8 cellular contexts compared by ENCODE assay signal in the genomic region with DNA sequence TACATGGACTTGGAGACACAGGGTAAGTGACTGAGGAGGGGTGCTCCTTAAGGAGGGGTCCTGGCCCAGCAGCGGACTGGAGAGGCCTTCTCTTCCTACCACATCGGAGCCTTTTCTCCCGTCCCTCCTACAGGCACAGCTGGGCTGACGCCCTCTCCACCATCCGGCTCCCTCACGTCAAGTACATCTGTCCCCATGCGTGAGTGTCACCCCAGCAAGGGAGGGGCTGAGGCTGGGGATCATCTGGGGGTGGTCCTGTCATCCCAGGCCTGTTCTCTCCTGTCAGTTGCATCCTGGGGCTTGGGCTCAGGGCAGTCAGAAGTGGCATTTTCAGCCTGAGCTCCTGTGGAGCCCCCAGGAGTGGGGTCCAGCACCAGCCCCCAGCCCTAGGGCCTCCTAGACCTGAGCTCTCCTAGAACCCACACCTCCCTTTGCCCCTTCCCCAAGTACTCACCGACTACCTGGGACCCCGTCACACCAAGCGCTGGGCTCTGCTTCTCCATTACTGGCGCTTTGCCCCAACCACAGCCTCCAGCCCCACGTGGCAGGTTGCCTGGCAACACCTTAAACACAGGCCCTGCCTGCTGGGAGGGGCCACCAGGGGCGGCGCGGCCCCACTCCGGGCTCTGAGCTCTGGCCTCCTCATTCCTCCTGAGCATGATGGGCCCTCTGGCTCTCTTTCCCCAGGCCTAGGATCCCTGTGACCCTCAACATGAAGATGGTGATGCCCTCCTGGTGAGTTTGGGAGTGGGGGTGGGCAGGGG. TPM values are rescaled to one million over a fixed set of nuclear protein-coding genes. Genes with fewer than 3 reads are reported as not detected.
DNase-seq lines count a peak whose midpoint lies in the region; ATAC-seq and TF ChIP-seq lines count a peak whose summit lies in the region.

No MANE protein-coding gene starts in this region.

- H2AFZ ChIP-seq in neural cell (ENCODE audit: low read depth, low read length), result no peak overlapping the region

- H3K36me3 ChIP-seq in Panc1 (ENCODE audit: control insufficient read depth, insufficient read depth, low read length) (peaks cover 3% of the 10 kb centered on the region; the same call in 1 of the 2 replicates), neural cell (ENCODE audit: insufficient read depth, low read length) (peaks cover 4% of the 10 kb centered on the region), suprapubic skin (peaks cover 57% of the 10 kb centered on the region)

- H3K9ac ChIP-seq in neural cell (ENCODE audit: low read length), result no peak overlapping the region

- intact Hi-C loops in Panc1 (cut with micrococcal nuclease; ENCODE audit: unreplicated experiment), result no loop called here

- no peaks in the 10 kb centered on the region for H3K9me2 ChIP-seq in neural cell (ENCODE audit: insufficient read depth, low read length)

- POLR2A ChIA-PET in Panc1 (lab: Charles Lee), result interaction anchor here (0.6 to 2.1 kb wide), 3 partner anchors 15 to 122 kb away, joined by 4 to 12 read pairs (median 7); a partner anchor contains a TSS

- BruUV-seq in Panc1 (replicated peaks; lab: Mats Ljungman, UMichigan), result no TSS peak

- no peak for TF ChIP-seq RAD21 in neural cell (conservative IDR thresholded peaks at IDR 0.05)

- H3K4me3 ChIP-seq in Panc1 (ENCODE audit: low read depth in 2 of 2, low read length in 2 of 2), result peak overlapping the region; percentile 97 to 99
- H3K4me3 ChIP-seq in choroid plexus epithelial cell (ENCODE audit: low read depth, low read length), result no peak overlapping the region
- peak overlapping the region; percentile 77 for H3K4me3 ChIP-seq in neural cell (ENCODE audit: low read length)
- no peak overlapping the region for H3K4me3 ChIP-seq in suprapubic skin

- 52% methylated on average over 12 of the region's 16 CpGs for WGBS in suprapubic skin

- H3K4me1 ChIP-seq in Panc1 (ENCODE audit: control insufficient read depth, insufficient read depth, low read length), result peaks cover 49% of the 10 kb centered on the region
- H3K4me1 ChIP-seq in suprapubic skin, result peaks cover 39% of the 10 kb centered on the region

- TF ChIP-seq POLR2A in suprapubic skin (IDR thresholded peaks at IDR 0.05), result no peak

- H3K27me3 ChIP-seq in Panc1 (ENCODE audit: control insufficient read depth, insufficient read depth, low read length), result no peaks in the 10 kb centered on the region
- no peaks in the 10 kb centered on the region for H3K27me3 ChIP-seq in neural cell (ENCODE audit: insufficient read depth, low read depth, low read length)
- H3K27me3 ChIP-seq in suprapubic skin, result no peaks in the 10 kb centered on the region

- DNase-seq in EH (ENCODE audit: low read depth), result peak; percentile 52
- no peak for DNase-seq in Panc1 (ENCODE audit: low read depth, low spot score)
- peak; percentile 63 for DNase-seq in choroid plexus epithelial cell (ENCODE audit: low read depth)
- DNase-seq in OCI-M2 (lab: John Stamatoyannopoulos, UW; ENCODE audit: unreplicated experiment), result no peak
- no peak for DNase-seq in suprapubic skin (ENCODE audit: low spot score in 2 of 2)

- H3F3A ChIP-seq in neural cell (ENCODE audit: insufficient read depth, low read length, poor library complexity, severe bottlenecking), result no peaks in the 10 kb centered on the region

- TF ChIP-seq CTCF in Panc1 (IDR thresholded peaks at IDR 0.05), result no peak
- no peak for TF ChIP-seq CTCF in choroid plexus epithelial cell (conservative IDR thresholded peaks at IDR 0.05; ENCODE audit: low read depth, low read length)
- TF ChIP-seq CTCF in neural cell (IDR thresholded peaks at IDR 0.05; ENCODE audit: poor library complexity, severe bottlenecking), result no peak
- no peak for TF ChIP-seq CTCF in suprapubic skin (IDR thresholded peaks at IDR 0.05)

- H3K27ac ChIP-seq in Panc1 (ENCODE audit: low read length) (peak overlapping the region; percentile 54), neural cell (ENCODE audit: low read length) (no peak overlapping the region), suprapubic skin (no peak overlapping the region)

- TF ChIP-seq EP300 in neural cell (conservative IDR thresholded peaks at IDR 0.05; ENCODE audit: poor library complexity, severe bottlenecking) (no peak), suprapubic skin (IDR thresholded peaks at IDR 0.05) (no peak)

- ATAC-seq in Panc1, result peak; percentile 61
- no peak for ATAC-seq in GM21529 (IDR thresholded peaks at IDR 0.05; ENCODE audit: unreplicated experiment)
- no peak for ATAC-seq in GM21390 (IDR thresholded peaks at IDR 0.05; ENCODE audit: unreplicated experiment)

- no peaks in the 10 kb centered on the region for H4K20me1 ChIP-seq in neural cell (ENCODE audit: insufficient read depth)

- CTCF ChIA-PET in Panc1 (lab: Charles Lee), result no interaction called here

- in situ Hi-C loops in Panc1 (cut with HindIII; ENCODE audit: low pct_unique_long_range_greater_than_20kb, low sequenced_read_pairs), result no loop called here

- H3K4me2 ChIP-seq in neural cell (ENCODE audit: low read length), result no peak overlapping the region

- H3K9me3 ChIP-seq in Panc1 (ENCODE audit: control insufficient read depth, insufficient read depth, low read depth, low read length), result no peaks in the 10 kb centered on the region
- H3K9me3 ChIP-seq in neural cell (ENCODE audit: low read length), result no peaks in the 10 kb centered on the region
- H3K9me3 ChIP-seq in suprapubic skin, result no peaks in the 10 kb centered on the region

- H3K79me2 ChIP-seq in neural cell (replicated peaks; ENCODE audit: insufficient read depth, low read length), result peaks cover 18% of the 10 kb centered on the region

TF ChIP-seq in neural cell, 6 proteins besides CTCF, POLR2A, EP300 and RAD21:
- no peak for TF ChIP-seq TAF1 (IDR thresholded peaks at IDR 0.05; ENCODE audit: low read depth)
- TF ChIP-seq EZH2 (IDR thresholded peaks at IDR 0.05; ENCODE audit: borderline replicate concordance, insufficient read depth, low read length, poor library complexity, severe bottlenecking), result no peak
- no peak for TF ChIP-seq MXI1 (conservative IDR thresholded peaks at IDR 0.05; ENCODE audit: poor library complexity, severe bottlenecking)
- TF ChIP-seq POLR2AphosphoS5 (IDR thresholded peaks at IDR 0.05), result no peak
- TF ChIP-seq SMC3 (conservative IDR thresholded peaks at IDR 0.05; ENCODE audit: poor library complexity), result no peak
- TF ChIP-seq, protein P1, sequence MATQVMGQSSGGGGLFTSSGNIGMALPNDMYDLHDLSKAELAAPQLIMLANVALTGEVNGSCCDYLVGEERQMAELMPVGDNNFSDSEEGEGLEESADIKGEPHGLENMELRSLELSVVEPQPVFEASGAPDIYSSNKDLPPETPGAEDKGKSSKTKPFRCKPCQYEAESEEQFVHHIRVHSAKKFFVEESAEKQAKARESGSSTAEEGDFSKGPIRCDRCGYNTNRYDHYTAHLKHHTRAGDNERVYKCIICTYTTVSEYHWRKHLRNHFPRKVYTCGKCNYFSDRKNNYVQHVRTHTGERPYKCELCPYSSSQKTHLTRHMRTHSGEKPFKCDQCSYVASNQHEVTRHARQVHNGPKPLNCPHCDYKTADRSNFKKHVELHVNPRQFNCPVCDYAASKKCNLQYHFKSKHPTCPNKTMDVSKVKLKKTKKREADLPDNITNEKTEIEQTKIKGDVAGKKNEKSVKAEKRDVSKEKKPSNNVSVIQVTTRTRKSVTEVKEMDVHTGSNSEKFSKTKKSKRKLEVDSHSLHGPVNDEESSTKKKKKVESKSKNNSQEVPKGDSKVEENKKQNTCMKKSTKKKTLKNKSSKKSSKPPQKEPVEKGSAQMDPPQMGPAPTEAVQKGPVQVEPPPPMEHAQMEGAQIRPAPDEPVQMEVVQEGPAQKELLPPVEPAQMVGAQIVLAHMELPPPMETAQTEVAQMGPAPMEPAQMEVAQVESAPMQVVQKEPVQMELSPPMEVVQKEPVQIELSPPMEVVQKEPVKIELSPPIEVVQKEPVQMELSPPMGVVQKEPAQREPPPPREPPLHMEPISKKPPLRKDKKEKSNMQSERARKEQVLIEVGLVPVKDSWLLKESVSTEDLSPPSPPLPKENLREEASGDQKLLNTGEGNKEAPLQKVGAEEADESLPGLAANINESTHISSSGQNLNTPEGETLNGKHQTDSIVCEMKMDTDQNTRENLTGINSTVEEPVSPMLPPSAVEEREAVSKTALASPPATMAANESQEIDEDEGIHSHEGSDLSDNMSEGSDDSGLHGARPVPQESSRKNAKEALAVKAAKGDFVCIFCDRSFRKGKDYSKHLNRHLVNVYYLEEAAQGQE (IDR thresholded peaks at IDR 0.05; ENCODE audit: borderline replicate concordance), result no peak

RNA-seq across cellular contexts. Expression of a gene that starts 2.3 kb away (rescaled TPM):
- total RNA-seq in Panc1 (2021; ENCODE audit: unreplicated experiment) (82.9 TPM), suprapubic skin (10 to 100 TPM; 52.7 to 76.9 (median 63.6) TPM)
- polyA plus RNA-seq in Panc1 (2012; ENCODE audit: insufficient read length), result 106 TPM
- polyA plus RNA-seq in neural cell, result 107 and 119 TPM in 2 replicates
- polyA minus RNA-seq in neural cell, result 51.4 and 71.1 TPM in 2 replicates

RNA-seq across cellular contexts. Expression of a gene that starts 7.4 kb away (rescaled TPM):
- total RNA-seq in Panc1 (2021; ENCODE audit: unreplicated experiment) (114 TPM), suprapubic skin (10 to 100 TPM; 15.4 to 26.6 (median 16.9) TPM)
- polyA plus RNA-seq in Panc1 (2012; ENCODE audit: insufficient read length), result 112 TPM
- 109 and 130 TPM in 2 replicates for polyA plus RNA-seq in neural cell
- polyA minus RNA-seq in neural cell, result 34.8 and 39.9 TPM in 2 replicates

RNA-seq across cellular contexts. Expression of a gene that starts 15.0 kb away (rescaled TPM):
- total RNA-seq in Panc1 (2021; ENCODE audit: unreplicated experiment), result 48.9 TPM
- polyA plus RNA-seq in Panc1 (2012; ENCODE audit: insufficient read length), result 43.0 TPM
- polyA plus RNA-seq in neural cell, result 242 and 267 TPM in 2 replicates
- 85.0 and 91.9 TPM in 2 replicates for polyA minus RNA-seq in neural cell
- 10 to 100 TPM; 49.4 to 93.1 (median 74.3) TPM for total RNA-seq in suprapubic skin

RNA-seq across cellular contexts. Expression of a gene that starts 32.0 kb away (rescaled TPM):
- 30.8 TPM for total RNA-seq in Panc1 (2021; ENCODE audit: unreplicated experiment)
- 34.1 TPM for polyA plus RNA-seq in Panc1 (2012; ENCODE audit: insufficient read length)
- polyA plus RNA-seq in neural cell, result 27.6 and 29.1 TPM in 2 replicates
- polyA minus RNA-seq in neural cell, result 15.3 and 17.8 TPM in 2 replicates
- 10 to 100 TPM; 17.7 to 41.9 (median 29.3) TPM for total RNA-seq in suprapubic skin

RNA-seq across cellular contexts. Expression of a gene that starts 49.9 kb away (rescaled TPM):
- total RNA-seq in Panc1 (2021; ENCODE audit: unreplicated experiment), result 58.5 TPM
- polyA plus RNA-seq in Panc1 (2012; ENCODE audit: insufficient read length), result 25.6 TPM
- polyA plus RNA-seq in neural cell, result 20.0 and 25.7 TPM in 2 replicates
- 32.1 and 39.0 TPM in 2 replicates for polyA minus RNA-seq in neural cell
- total RNA-seq in suprapubic skin, result 10 to 100 TPM; 38.2 to 58.2 (median 42.8) TPM

Comparison
In these comparisons a context has a peak if more than half of its experiments do, and no peak if none do; other contexts are left out.
1. DNase-seq: peak in EH (single experiment) and choroid plexus epithelial cell (single experiment); none in Panc1 (single experiment), OCI-M2 (single experiment) and suprapubic skin (0 of 2).
2. H3K4me3 ChIP-seq: peak in Panc1 (2 of 2) and neural cell (single experiment); none in choroid plexus epithelial cell (single experiment) and suprapubic skin (single experiment).